Comparison of ENCODE assay signal across 20 cellular contexts in genomic region chr6:125564941-125565340, GRCh38.
DNase-seq lines count a peak whose midpoint lies in the region; ATAC-seq, FAIRE-seq and TF ChIP-seq lines count a peak whose summit lies in the region.
"Had no signal": no experiment of that assay in that cellular context is flagged by ENCODE, and none has a peak within 500 bp of the region (broad histone marks: within the 10 kb centered on the region; RNA-seq: fewer than 3 reads in every experiment).

No MANE protein-coding gene starts in this region.

- H3K23me2 ChIP-seq in H1 (ENCODE audit: low read depth, low read length), result no peaks in the 10 kb centered on the region

- H3K79me1 ChIP-seq in H1 (ENCODE audit: low read depth, low read length) (no peaks in the 10 kb centered on the region), trophoblast cell (ENCODE audit: low read length) (peaks cover 6% of the 10 kb centered on the region)

- H3K9me3 ChIP-seq in H1 (ENCODE audit: insufficient read depth in 2 of 2, low read depth in 1 of 2, low read length in 1 of 2) (no peaks in the 10 kb centered on the region), trophoblast cell (ENCODE audit: insufficient read depth, low read depth, low read length) (no peaks in the 10 kb centered on the region)
- H3K9me3 ChIP-seq: BLaER1 had no signal

- TF ChIP-seq CTCF in H1 (IDR thresholded peaks at IDR 0.05; ENCODE audit: control extremely low read depth in 1 of 3, insufficient read depth in 1 of 3, low read depth in 1 of 3, low read length in 3 of 3) (no peak), nephron progenitor cell (IDR thresholded peaks at IDR 0.05) (no peak), progenitor cell of endocrine pancreas (IDR thresholded peaks at IDR 0.05; ENCODE audit: unreplicated experiment) (no peak)

- no peak overlapping the region for H3K4me2 ChIP-seq in H1 (ENCODE audit: insufficient read depth in 1 of 2, low read depth in 2 of 2, low read length in 2 of 2)
- no peak overlapping the region for H3K4me2 ChIP-seq in trophoblast cell (ENCODE audit: low read length)
- H3K4me2 ChIP-seq: BLaER1 had no signal

- H4K5ac ChIP-seq in H1 (ENCODE audit: insufficient read length, low read depth, low read length), result no peak overlapping the region

- peaks cover 27% of the 10 kb centered on the region for H3K4me1 Mint-ChIP-seq in nephron progenitor cell
- peaks cover 2% of the 10 kb centered on the region for H3K4me1 Mint-ChIP-seq in progenitor cell of endocrine pancreas (ENCODE audit: low read depth)
- H3K4me1 Mint-ChIP-seq: CD14-positive monocyte; CD4-positive, alpha-beta memory T cell had no signal

- H4K8ac ChIP-seq in H1 (ENCODE audit: extremely low read depth, insufficient read depth, low read length) (no peak overlapping the region), trophoblast cell (ENCODE audit: low read depth, low read length) (no peak overlapping the region)

- 80% methylated on average over 5 of the region's 5 CpGs; no CpG with 5 or more reads in 1 of the 2 experiments for WGBS in H1 (ENCODE audit: extremely low coverage in 1 of 2, insufficient coverage in 1 of 2, insufficient read length in 1 of 2, insufficient replicate concordance in 2 of 2, low coverage in 1 of 2, low lambda C conversion rate in 2 of 2, missing lambda C conversion rate in 1 of 2), 2 experiments
- no CpG with 5 or more reads among the region's 5 CpGs for WGBS in trophoblast cell (ENCODE audit: extremely low coverage, insufficient coverage, insufficient read length)

- H3K27me3 ChIP-seq in H1 (replicated peaks in 1 of 4; ENCODE audit: control insufficient read depth in 3 of 4, extremely low read depth in 1 of 4, insufficient read depth in 3 of 4, low read length in 3 of 4) (peaks cover 0 to 2% (median 1%) of the 10 kb centered on the region in 4 experiments; a peak in 1 of 7 replicates), trophoblast cell (ENCODE audit: insufficient read depth, low read length) (no peaks in the 10 kb centered on the region)
- H3K27me3 ChIP-seq: BLaER1 had no signal

- no peaks in the 10 kb centered on the region for H3K36me3 ChIP-seq in H1 (ENCODE audit: control insufficient read depth in 2 of 4, insufficient read depth in 4 of 4, low read length in 3 of 4)
- H3K36me3 ChIP-seq in trophoblast cell (ENCODE audit: control insufficient read depth in 1 of 2, insufficient read depth in 2 of 2, low read length in 2 of 2), result no peaks in the 10 kb centered on the region
- H3K36me3 ChIP-seq: BLaER1 had no signal

- H2BK5ac ChIP-seq in H1 (ENCODE audit: low read depth, low read length) (no peak overlapping the region), trophoblast cell (ENCODE audit: low read depth, low read length, poor library complexity) (peak overlapping the region; percentile 8)

- no peak for TF ChIP-seq POLR2A in H1 (IDR thresholded peaks at IDR 0.05; ENCODE audit: control extremely low read depth in 1 of 2, low read depth in 2 of 2, low read length in 2 of 2)

- peak; percentile 80 for DNase-seq in SK-MEL-5 (ENCODE audit: low read depth, low spot score)
- DNase-seq in H1 (ENCODE audit: low read depth in 1 of 2, low spot score in 2 of 2), result no peak
- DNase-seq in nephron progenitor cell, result no peak
- no peak for DNase-seq in trophoblast cell
- no peak for DNase-seq in DMS153 treated with DMSO at 0.1 percent for 48 hours (lab: John Stamatoyannopoulos, UW; ENCODE audit: unreplicated experiment)
- no peak for DNase-seq in progenitor cell of endocrine pancreas (ENCODE audit: low spot score, unreplicated experiment)
- DNase-seq: 8988T; CD4-positive, alpha-beta memory T cell; DMS153; DMS79 treated with DMSO at 0.1 percent for 48 hours; GF-D8; HCEC 1CT; IMR-90 had no signal

- peak overlapping the region; percentile 36 for H3K4me3 Mint-ChIP-seq in nephron progenitor cell
- H3K4me3 Mint-ChIP-seq in progenitor cell of endocrine pancreas (ENCODE audit: low read depth), result no peak overlapping the region
- H3K4me3 Mint-ChIP-seq: CD14-positive monocyte; CD4-positive, alpha-beta memory T cell had no signal

- no peak overlapping the region for H3K27ac ChIP-seq in H1 (ENCODE audit: low read depth, low read length)
- no peak overlapping the region for H3K27ac ChIP-seq in trophoblast cell (ENCODE audit: low read depth, low read length)
- H3K27ac ChIP-seq: BLaER1 had no signal

- no peak for TF ChIP-seq EP300 in H1 (IDR thresholded peaks at IDR 0.05; ENCODE audit: borderline replicate concordance in 1 of 2, low read depth in 2 of 2, low read length in 2 of 2)

- no peak overlapping the region for H2BK120ac ChIP-seq in H1 (replicated peaks; ENCODE audit: low read depth, low read length)
- H2BK120ac ChIP-seq in trophoblast cell (ENCODE audit: insufficient read depth, low read length, poor library complexity), result peak overlapping the region; percentile 18

- H2BK12ac ChIP-seq in H1 (ENCODE audit: low read depth, low read length) (no peak overlapping the region), trophoblast cell (ENCODE audit: low read length) (peak overlapping the region; percentile 15)

- H3K4me1 ChIP-seq in H1 (replicated peaks in 1 of 4; ENCODE audit: control insufficient read depth in 3 of 4, insufficient read depth in 4 of 4, low read length in 3 of 4) (no peaks in the 10 kb centered on the region), trophoblast cell (ENCODE audit: control insufficient read depth in 1 of 2, insufficient read depth in 2 of 2, low read length in 2 of 2) (peaks cover 0 to 4% of the 10 kb centered on the region in 2 experiments)
- H3K4me1 ChIP-seq: BLaER1 had no signal

- H2AFZ ChIP-seq in H1 (ENCODE audit: low read length) (peak overlapping the region; percentile 66), trophoblast cell (ENCODE audit: insufficient read depth, low read length, poor library complexity) (no peak overlapping the region)

- CTCF ChIA-PET in H1 (lab: Charles Lee; ENCODE audit: partially characterized antibody), result interaction anchor here (1.4 kb wide), 1 partner anchor 14 kb away, joined by 5 read pairs; no protein-coding TSS in a partner anchor

- H2AK5ac ChIP-seq in H1 (ENCODE audit: low read depth, low read length) (no peak overlapping the region), trophoblast cell (ENCODE audit: low read length) (no peak overlapping the region)

- H4K20me1 ChIP-seq in H1 (replicated peaks in 1 of 2; ENCODE audit: control insufficient read depth in 1 of 2, insufficient read depth in 2 of 2, low read length in 2 of 2), result no peaks in the 10 kb centered on the region
- H4K20me1 ChIP-seq: BLaER1 had no signal

- no peaks in the 10 kb centered on the region for H3K9me3 Mint-ChIP-seq in nephron progenitor cell
- H3K9me3 Mint-ChIP-seq in progenitor cell of endocrine pancreas (ENCODE audit: low read depth), result no peaks in the 10 kb centered on the region

- no peak overlapping the region for H3K56ac ChIP-seq in H1 (replicated peaks; ENCODE audit: insufficient read length, low read depth, low read length)

- no peak for FAIRE-seq in H1 (lab: Jason Lieb, UNC)
- FAIRE-seq: GM19239, H54, HTR-8/SVneo had no signal

- no peak overlapping the region for H3K23ac ChIP-seq in H1 (ENCODE audit: insufficient read length)
- H3K23ac ChIP-seq in trophoblast cell (ENCODE audit: low read length), result no peak overlapping the region

- ATAC-seq in HG03521 (IDR thresholded peaks at IDR 0.05; ENCODE audit: unreplicated experiment) (no peak), GM18907 (IDR thresholded peaks at IDR 0.05; ENCODE audit: unreplicated experiment) (no peak)

- H3K27ac Mint-ChIP-seq in nephron progenitor cell (peak overlapping the region; percentile 94), progenitor cell of endocrine pancreas (no peak overlapping the region)
- H3K27ac Mint-ChIP-seq: CD4-positive, alpha-beta memory T cell had no signal

- no peak for TF ChIP-seq RAD21 in H1 (IDR thresholded peaks at IDR 0.05 in 1 of 2, conservative IDR thresholded peaks at IDR 0.05 in 1 of 2; ENCODE audit: low read depth in 2 of 2, low read length in 2 of 2)

- H3K18ac ChIP-seq in H1 (ENCODE audit: extremely low read depth, low read length) (no peak overlapping the region), trophoblast cell (ENCODE audit: low read length) (no peak overlapping the region)

- H3K27me3 Mint-ChIP-seq in nephron progenitor cell (ENCODE audit: low read depth, poor library complexity) (no peaks in the 10 kb centered on the region), progenitor cell of endocrine pancreas (no peaks in the 10 kb centered on the region)

- H3K4ac ChIP-seq in H1 (replicated peaks; ENCODE audit: insufficient read length, low read depth, low read length), result no peak overlapping the region
- no peak overlapping the region for H3K4ac ChIP-seq in trophoblast cell (ENCODE audit: low read depth, low read length)

- H3K9ac ChIP-seq in H1 (replicated peaks in 1 of 4; ENCODE audit: extremely low read depth in 1 of 4, low read depth in 3 of 4, low read length in 3 of 4), result no peak overlapping the region
- H3K9ac ChIP-seq in trophoblast cell (ENCODE audit: low read length), result no peak overlapping the region
- H3K9ac ChIP-seq: BLaER1 had no signal

- no peak overlapping the region for H3K4me3 ChIP-seq in H1 (ENCODE audit: extremely low read depth in 1 of 4, insufficient read depth in 2 of 4, low read depth in 3 of 4, low read length in 4 of 4)
- no peak overlapping the region for H3K4me3 ChIP-seq in trophoblast cell (ENCODE audit: low read depth, low read length)
- H3K4me3 ChIP-seq: BLaER1 had no signal

- H3K36me3 Mint-ChIP-seq in nephron progenitor cell (ENCODE audit: low read depth) (no peaks in the 10 kb centered on the region), progenitor cell of endocrine pancreas (ENCODE audit: insufficient read depth) (no peaks in the 10 kb centered on the region)
- H3K36me3 Mint-ChIP-seq: CD14-positive monocyte; CD4-positive, alpha-beta memory T cell had no signal

- H4K12ac ChIP-seq in trophoblast cell (ENCODE audit: low read depth, low read length), result no peak overlapping the region

- H2BK20ac ChIP-seq in H1 (ENCODE audit: low read length), result no peak overlapping the region

- H3K14ac ChIP-seq in H1 (ENCODE audit: insufficient read length), result no peak overlapping the region
- no peak overlapping the region for H3K14ac ChIP-seq in trophoblast cell (ENCODE audit: low read length)

- no peak overlapping the region for H4K91ac ChIP-seq in H1 (replicated peaks; ENCODE audit: insufficient read length, low read length)
- H4K91ac ChIP-seq in trophoblast cell (ENCODE audit: low read depth, low read length), result peak overlapping the region; percentile 29

- H3K79me2 ChIP-seq in H1 (ENCODE audit: control insufficient read depth in 1 of 2, insufficient read depth in 2 of 2, low read length in 2 of 2), result no peaks in the 10 kb centered on the region
- H3K79me2 ChIP-seq in trophoblast cell (ENCODE audit: control insufficient read depth, insufficient read depth, low read length, poor library complexity), result no peaks in the 10 kb centered on the region

- no peak overlapping the region for H2BK15ac ChIP-seq in H1 (ENCODE audit: low read length)

- in situ Hi-C loops in SK-MEL-5 (cut with HindIII; ENCODE audit: low pct_unique_long_range_greater_than_20kb, low sequenced_read_pairs), result no loop called here

- POLR2A ChIA-PET in H1 (lab: Charles Lee; ENCODE audit: partially characterized antibody), result no interaction called here

TF ChIP-seq in H1, 55 proteins besides CTCF, POLR2A, EP300 and RAD21:
- TF ChIP-seq YY1 (IDR thresholded peaks at IDR 0.05; ENCODE audit: low read depth, low read length) (peak; percentile 30; the same call in 1 of the 2 replicates), CHD2 (IDR thresholded peaks at IDR 0.05; ENCODE audit: low read length) (no peak)
